In the genomic region with DNA sequence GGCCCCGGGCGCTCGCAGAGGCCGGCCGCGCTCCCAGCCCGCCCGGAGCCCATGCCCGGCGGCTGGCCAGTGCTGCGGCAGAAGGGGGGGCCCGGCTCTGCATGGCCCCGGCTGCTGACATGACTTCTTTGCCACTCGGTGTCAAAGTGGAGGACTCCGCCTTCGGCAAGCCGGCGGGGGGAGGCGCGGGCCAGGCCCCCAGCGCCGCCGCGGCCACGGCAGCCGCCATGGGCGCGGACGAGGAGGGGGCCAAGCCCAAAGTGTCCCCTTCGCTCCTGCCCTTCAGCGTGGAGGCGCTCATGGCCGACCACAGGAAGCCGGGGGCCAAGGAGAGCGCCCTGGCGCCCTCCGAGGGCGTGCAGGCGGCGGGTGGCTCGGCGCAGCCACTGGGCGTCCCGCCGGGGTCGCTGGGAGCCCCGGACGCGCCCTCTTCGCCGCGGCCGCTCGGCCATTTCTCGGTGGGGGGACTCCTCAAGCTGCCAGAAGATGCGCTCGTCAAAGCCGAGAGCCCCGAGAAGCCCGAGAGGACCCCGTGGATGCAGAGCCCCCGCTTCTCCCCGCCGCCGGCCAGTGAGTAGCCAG, we compare ENCODE assay signal across 8 cellular contexts. TPM values are rescaled to one million over a fixed set of nuclear protein-coding genes. Genes with fewer than 3 reads are reported as not detected.
DNase-seq lines count a peak whose midpoint lies in the region; ATAC-seq and TF ChIP-seq lines count a peak whose summit lies in the region.

No MANE protein-coding gene starts in this region.

- intact Hi-C loops in Caco-2 (cut with micrococcal nuclease; ENCODE audit: unreplicated experiment): loop anchor here (10.0 kb wide), 2 partner anchors 195 to 265 kb away; no protein-coding TSS in a partner anchor

- no peaks in the 10 kb centered on the region for H3K27me3 Mint-ChIP-seq in Caco-2 (ENCODE audit: insufficient read depth, unreplicated experiment)

- H2AFZ ChIP-seq in Karpas-422 (ENCODE audit: low read length): no peak overlapping the region
- H2AFZ ChIP-seq in neuronal stem cell (ENCODE audit: low read length): peak overlapping the region; percentile 94

- peak overlapping the region; percentile 99 for H3K4me3 Mint-ChIP-seq in Caco-2 (ENCODE audit: unreplicated experiment)

- H3K4me3 ChIP-seq in Caco-2 (ENCODE audit: low read depth, low read length) (peak overlapping the region; percentile 93), Karpas-422 (ENCODE audit: low read length) (peak overlapping the region; percentile 74), epithelial cell of proximal tubule (ENCODE audit: low read depth, low read length) (peak overlapping the region; percentile 60), neuronal stem cell (ENCODE audit: low read length in 2 of 2) (peak overlapping the region; percentile 48 to 80)

- no peak overlapping the region for H3K23ac ChIP-seq in neuronal stem cell (ENCODE audit: low read depth, low read length, poor library complexity)

- H3K36me3 Mint-ChIP-seq in Caco-2 (ENCODE audit: insufficient read depth, unreplicated experiment): peaks cover 34% of the 10 kb centered on the region

- CTCF ChIA-PET in Caco-2 (lab: Charles Lee): interaction anchor here (0.6 kb wide), 1 partner anchor 385 kb away, joined by 4 read pairs; no protein-coding TSS in a partner anchor

- no peaks in the 10 kb centered on the region for H4K20me1 ChIP-seq in Karpas-422 (ENCODE audit: insufficient read depth, low read depth, low read length)

- H2BK5ac ChIP-seq in neuronal stem cell (ENCODE audit: low read length): peak overlapping the region; percentile 20

- H3K9me2 ChIP-seq in Karpas-422 (replicated peaks; ENCODE audit: insufficient read depth, low read length): no peaks in the 10 kb centered on the region

- H3K9me3 ChIP-seq in Caco-2 (no peaks in the 10 kb centered on the region), Karpas-422 (ENCODE audit: low read length) (no peaks in the 10 kb centered on the region), neuronal stem cell (replicated peaks in 1 of 2; ENCODE audit: control insufficient read depth in 2 of 2, insufficient read depth in 1 of 2, low read depth in 1 of 2, low read length in 2 of 2) (peaks cover 0 to 21% of the 10 kb centered on the region in 2 donors)

- H2AK5ac ChIP-seq in neuronal stem cell (ENCODE audit: low read depth, low read length): peak overlapping the region; percentile 42

- H3K4me1 Mint-ChIP-seq in Caco-2 (ENCODE audit: low read depth, unreplicated experiment): no peaks in the 10 kb centered on the region

- peak overlapping the region; percentile 76 for H2BK15ac ChIP-seq in neuronal stem cell (ENCODE audit: low read length)

- ATAC-seq in GM21576 (IDR thresholded peaks at IDR 0.05; ENCODE audit: unreplicated experiment): peak; percentile 21

- H3K27me3 ChIP-seq in Caco-2 (replicated peaks; ENCODE audit: control insufficient read depth, insufficient read depth, low read length) (no peaks in the 10 kb centered on the region), Karpas-422 (ENCODE audit: low read length) (no peaks in the 10 kb centered on the region), neuronal stem cell (ENCODE audit: control insufficient read depth in 3 of 3, insufficient read depth in 3 of 3, low read depth in 1 of 3, low read length in 3 of 3) (peaks cover 70 to 94% (median 92%) of the 10 kb centered on the region in 3 experiments)

- H3K79me2 ChIP-seq in Karpas-422 (ENCODE audit: low read length): no peaks in the 10 kb centered on the region; the same call in 1 of the 2 replicates

- peaks cover 3% of the 10 kb centered on the region for H3K79me1 ChIP-seq in neuronal stem cell (ENCODE audit: low read depth, low read length)

- H3K27ac Mint-ChIP-seq in Caco-2 (ENCODE audit: unreplicated experiment): peak overlapping the region; percentile 95

- H2BK120ac ChIP-seq in neuronal stem cell (ENCODE audit: low read depth, low read length): no peak overlapping the region

- H3K9ac ChIP-seq in Karpas-422 (ENCODE audit: low read length) (peak overlapping the region; percentile 72), neuronal stem cell (ENCODE audit: low read depth, low read length, poor library complexity) (peak overlapping the region; percentile 85)

- H3K9me3 Mint-ChIP-seq in Caco-2 (ENCODE audit: unreplicated experiment): no peaks in the 10 kb centered on the region

- H3K36me3 ChIP-seq in Caco-2 (ENCODE audit: control insufficient read depth, insufficient read depth, low read length) (no peaks in the 10 kb centered on the region), Karpas-422 (ENCODE audit: insufficient read depth, low read length) (no peaks in the 10 kb centered on the region), neuronal stem cell (replicated peaks in 1 of 2; ENCODE audit: control insufficient read depth in 2 of 2, insufficient read depth in 2 of 2, low read length in 2 of 2) (no peaks in the 10 kb centered on the region)

- no peak overlapping the region for H4K91ac ChIP-seq in neuronal stem cell (ENCODE audit: low read depth, low read length, poor library complexity)

- no CpG with 5 or more reads among the region's 65 CpGs for WGBS in neuronal stem cell (ENCODE audit: extremely low coverage in 2 of 2, insufficient read length in 2 of 2, insufficient replicate concordance in 1 of 2), 2 donors

- POLR2A ChIA-PET in Caco-2 (lab: Charles Lee): no interaction called here

- TF ChIP-seq CTCF in Caco-2 (IDR thresholded peaks at IDR 0.05; ENCODE audit: insufficient read depth in 1 of 2, low read depth in 1 of 2, low read length in 1 of 2, severe bottlenecking in 1 of 2, unreplicated experiment in 1 of 2) (no peak), epithelial cell of proximal tubule (conservative IDR thresholded peaks at IDR 0.05; ENCODE audit: low read depth, low read length) (no peak)

- H3K4me2 ChIP-seq in Karpas-422 (ENCODE audit: low read depth, low read length, poor library complexity, severe bottlenecking): peak overlapping the region; percentile 82
- peak overlapping the region; percentile 90 for H3K4me2 ChIP-seq in neuronal stem cell (ENCODE audit: insufficient read depth, low read length, poor library complexity, severe bottlenecking)

- H3K4ac ChIP-seq in neuronal stem cell (ENCODE audit: low read length): no peak overlapping the region

- H3K4me1 ChIP-seq in Caco-2: peaks cover 7% of the 10 kb centered on the region; the same call in 1 of the 2 replicates
- peaks cover 5% of the 10 kb centered on the region; the same call in 1 of the 2 replicates for H3K4me1 ChIP-seq in Karpas-422 (ENCODE audit: low read length)
- peaks cover 4 to 20% of the 10 kb centered on the region in 2 donors for H3K4me1 ChIP-seq in neuronal stem cell (ENCODE audit: control insufficient read depth in 2 of 2, insufficient read depth in 1 of 2, low read depth in 1 of 2, low read length in 2 of 2)

- no peak overlapping the region for H2BK12ac ChIP-seq in neuronal stem cell (ENCODE audit: low read length)

- no TSS peak for BruUV-seq in Caco-2 (replicated peaks; lab: Mats Ljungman, UMichigan)

- no peak overlapping the region for H4K8ac ChIP-seq in neuronal stem cell (ENCODE audit: low read depth, low read length)

- H3K14ac ChIP-seq in neuronal stem cell (ENCODE audit: low read length): peak overlapping the region; percentile 77

- H3K18ac ChIP-seq in neuronal stem cell (ENCODE audit: low read length): peak overlapping the region; percentile 89

- H3K27ac ChIP-seq in Karpas-422 (ENCODE audit: low read length) (no peak overlapping the region), neuronal stem cell (replicated peaks; ENCODE audit: low read length) (no peak overlapping the region)

- DNase-seq in Caco-2: peak in 1 of 2 experiments; percentile 53
- peak; percentile 56 for DNase-seq in Karpas-422
- no peak for DNase-seq in epithelial cell of proximal tubule (ENCODE audit: low read depth)
- no peak for DNase-seq in neuronal stem cell (ENCODE audit: low spot score)
- no peak for DNase-seq in NCI-H146 (lab: John Stamatoyannopoulos, UW)
- no peak for DNase-seq in NK-92 treated with Interleukin-12 subunit alpha and Interleukin-12 subunit beta, amount 100 ng/mL, for 24 hours (lab: John Stamatoyannopoulos, UW)
- DNase-seq in cortex of kidney (lab: John Stamatoyannopoulos, UW): no peak

RNA-seq across cellular contexts. Expression of a gene that starts 0.4 kb away (rescaled TPM):
- total RNA-seq in Caco-2 (2022) (30.0 and 35.1 TPM in 2 replicates), epithelial cell of proximal tubule (0.65 and 1.6 TPM in 2 replicates)
- 4.5 and 10.2 TPM in 2 replicates for total RNA-seq in Karpas-422 (2014; rRNA removed; shearing (Covaris generic); ENCODE audit: low replicate concordance)
- polyA plus RNA-seq in neuronal stem cell (2013, experiment 1 of 2): 1.6 TPM
- 1.8 TPM for polyA plus RNA-seq in neuronal stem cell (2013, experiment 2 of 2)
